In the genomic region with DNA sequence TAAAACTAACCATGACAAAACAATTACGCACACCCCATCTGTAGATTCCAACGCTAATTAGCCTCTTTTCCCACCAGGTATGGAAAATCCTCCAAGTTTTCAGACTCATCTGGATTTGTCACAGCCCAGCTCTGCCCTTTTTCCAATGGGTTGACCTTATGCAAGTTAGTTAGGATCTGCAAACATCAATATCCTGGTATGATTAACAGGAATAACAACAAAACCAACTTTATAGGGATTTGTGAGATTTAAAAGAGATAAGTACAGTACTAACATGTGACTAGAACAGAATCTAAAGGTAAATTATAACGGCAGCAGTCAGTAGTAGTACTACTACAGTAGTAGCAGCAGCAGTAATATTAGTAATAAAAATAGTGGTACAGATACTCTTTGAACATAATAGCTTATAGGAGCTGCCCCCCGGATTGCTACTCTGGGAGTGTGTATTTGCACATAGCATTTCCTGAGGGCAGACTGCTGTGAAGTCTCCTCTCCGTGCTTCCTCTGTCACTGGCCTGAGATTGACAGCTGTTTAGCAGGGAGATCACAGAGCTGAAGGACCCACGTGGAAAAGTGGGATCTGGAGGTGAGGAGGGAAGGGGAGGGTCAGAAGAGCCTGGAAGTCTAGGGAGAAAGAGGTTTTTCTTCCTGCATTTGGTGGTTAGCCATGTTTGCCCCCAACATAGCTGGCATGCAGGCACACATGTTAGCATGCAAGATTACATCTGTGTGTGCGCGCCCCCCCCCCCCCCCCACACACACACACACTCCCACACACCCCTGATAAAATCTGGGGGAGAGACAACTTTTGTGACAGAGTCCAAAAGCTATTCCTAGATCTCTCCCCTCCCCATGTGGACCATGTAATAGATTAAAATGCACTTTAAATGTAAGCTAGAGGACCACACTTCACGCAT, we compare ENCODE assay signal across 14 cellular contexts.
"Had no signal": no experiment of that assay in that cellular context is flagged by ENCODE, and none has a peak within 500 bp of the region (broad histone marks: within the 10 kb centered on the region; RNA-seq: fewer than 3 reads in every experiment).

No MANE protein-coding gene starts in this region.

- H3K4me3 ChIP-seq: hepatocyte, mucosa of descending colon, ovary, uterus had no signal

- H2AFZ ChIP-seq: hepatocyte had no signal

- H3K9me3 ChIP-seq: mucosa of descending colon, ovary, uterus had no signal

- H3K4me1 ChIP-seq: uterus had no signal

- H3K4me2 ChIP-seq: hepatocyte had no signal

- H3K36me3 ChIP-seq: ovary, uterus had no signal

- H3K27me3 ChIP-seq: hepatocyte, ovary, uterus had no signal

- H3K79me2 ChIP-seq: hepatocyte had no signal

- DNase-seq: endodermal cell; foreskin melanocyte; head of caudate nucleus; kidney; left cardiac atrium; mucosa of descending colon; naive thymus-derived CD8-positive, alpha-beta T cell; ovary; right cardiac atrium; small intestine; stimulated activated CD4-positive, alpha-beta T cell treated with anti-CD3 and anti-CD28 coated beads, Interleukin-12 subunit alpha, Interleukin-12 subunit beta, amount 100 ng/mL, for 4 hours; stimulated activated naive CD4-positive, alpha-beta T cell treated with Interleukin-2 at 50 U/mL for 16 hours; uterus had no signal

- H3K27ac ChIP-seq: hepatocyte, ovary, uterus had no signal
